In genomic region chr12:16385779-16386646, GRCh38 we compare ENCODE assay signal across 8 cellular contexts.
A peak's percentile ranks its signal among the peaks of the same experiment; 100 is the strongest.
DNase-seq lines count a peak whose midpoint lies in the region; ATAC-seq and FAIRE-seq lines count a peak whose summit lies in the region.

No MANE protein-coding gene starts in this region.

- FAIRE-seq in RCC 7860 (lab: Jason Lieb, UNC): no peak

- ATAC-seq in HG02763 (IDR thresholded peaks at IDR 0.05; ENCODE audit: unreplicated experiment) (no peak), HG03432 (IDR thresholded peaks at IDR 0.05; ENCODE audit: unreplicated experiment) (no peak)

- DNase-seq in C1 segment of cervical spinal cord (lab: John Stamatoyannopoulos, UW) (peak in 8 of 14 donors; percentile 3 to 35 (median 16)), HuH-7.5 (ENCODE audit: low spot score) (peak; percentile 49), RCC 7860 (ENCODE audit: low spot score) (peak; percentile 17), fibroblast of the conjunctiva (ENCODE audit: low read depth) (peak; percentile 60), pons (ENCODE audit: low spot score) (peak; percentile 83), dedifferentiated amniotic fluid mesenchymal stem cell (ENCODE audit: extremely low spot score) (no peak)
